Comparison of ENCODE assay signal across 18 cellular contexts in genomic region chr1:47919113-47919833, GRCh38.
DNase-seq lines count a peak whose midpoint lies in the region; ATAC-seq and TF ChIP-seq lines count a peak whose summit lies in the region.
"Had no signal": no experiment of that assay in that cellular context is flagged by ENCODE, and none has a peak within 500 bp of the region (broad histone marks: within the 10 kb centered on the region; RNA-seq: fewer than 3 reads in every experiment).

No MANE protein-coding gene starts in this region.

- no peaks in the 10 kb centered on the region for H3K36me3 ChIP-seq in hepatocyte (replicated peaks; ENCODE audit: insufficient read depth, low read depth)
- no peaks in the 10 kb centered on the region for H3K36me3 ChIP-seq in liver (ENCODE audit: control insufficient read depth in 4 of 4, insufficient read depth in 3 of 4, low read depth in 1 of 4, low read length in 3 of 4)
- no peaks in the 10 kb centered on the region for H3K36me3 ChIP-seq in uterus

- intact Hi-C loops in uterus (cut with DNase I; ENCODE audit: low total_unique reads) = no loop called here

- H3K4me3 Mint-ChIP-seq in stimulated activated effector memory CD8-positive, alpha-beta T cell treated with anti-CD3 and anti-CD28 coated beads, Interleukin-12 subunit alpha, Interleukin-12 subunit beta, amount 100 ng/mL, for 72 hours = no peak overlapping the region
- H3K4me3 Mint-ChIP-seq: CD4-positive, alpha-beta T cell had no signal

- no peak overlapping the region for H3K4me3 ChIP-seq in hepatocyte
- H3K4me3 ChIP-seq in liver (ENCODE audit: low read depth in 1 of 3, low read length in 3 of 3) = no peak overlapping the region
- no peak overlapping the region for H3K4me3 ChIP-seq in uterus
- H3K4me3 ChIP-seq: A549 had no signal

- ATAC-seq in stimulated activated effector memory CD8-positive, alpha-beta T cell treated with anti-CD3 and anti-CD28 coated beads, Interleukin-12 subunit alpha, Interleukin-12 subunit beta, amount 100 ng/mL, for 72 hours = peak; percentile 4
- ATAC-seq: A549, HCT116 had no signal

- no peaks in the 10 kb centered on the region for H3K27me3 ChIP-seq in hepatocyte
- H3K27me3 ChIP-seq in liver (ENCODE audit: control insufficient read depth in 4 of 4, insufficient read depth in 4 of 4, low read length in 3 of 4) = no peaks in the 10 kb centered on the region
- no peaks in the 10 kb centered on the region for H3K27me3 ChIP-seq in uterus

- no peaks in the 10 kb centered on the region for H3K79me2 ChIP-seq in hepatocyte

- no peak for TF ChIP-seq CTCF in hepatocyte (IDR thresholded peaks at IDR 0.05; ENCODE audit: poor library complexity)
- no peak for TF ChIP-seq CTCF in liver (IDR thresholded peaks at IDR 0.05; ENCODE audit: low read depth, low read length, missing input control)
- no peak for TF ChIP-seq CTCF in uterus (IDR thresholded peaks at IDR 0.05)

- 88% methylated on average over 3 of the region's 3 CpGs for WGBS in hepatocyte (ENCODE audit: low lambda C conversion rate, missing lambda C conversion rate)
- 87% methylated on average over 3 of the region's 3 CpGs for WGBS in liver

- H3K27ac ChIP-seq in hepatocyte (peak overlapping the region; percentile 84), liver (ENCODE audit: low read depth in 1 of 2, low read length in 2 of 2) (peak overlapping the region in 1 of 2 donors; percentile 19), uterus (no peak overlapping the region)
- H3K27ac ChIP-seq: 22Rv1, A549, C4-2B had no signal

- peak; percentile 57 for DNase-seq in DMS53 (lab: John Stamatoyannopoulos, UW)
- DNase-seq in DMS53 treated with DMSO at 0.1 percent for 48 hours (lab: John Stamatoyannopoulos, UW; ENCODE audit: unreplicated experiment) = no peak
- DNase-seq in hepatocyte (ENCODE audit: low spot score) = no peak
- DNase-seq in stimulated activated effector memory CD8-positive, alpha-beta T cell treated with anti-CD3 and anti-CD28 coated beads, Interleukin-12 subunit alpha, Interleukin-12 subunit beta, amount 100 ng/mL, for 72 hours (ENCODE audit: low spot score in 2 of 2) = no peak
- DNase-seq in iPS-NIHi11 (ENCODE audit: low spot score) = no peak
- no peak for DNase-seq in uterus
- no peak for DNase-seq in SK-N-DZ (ENCODE audit: low spot score)
- DNase-seq: AML-193; Caco-2; CD4-positive, alpha-beta T cell; GDM1; GOT3; H7 had no signal

- no peaks in the 10 kb centered on the region for H3K9me2 ChIP-seq in hepatocyte (replicated peaks; ENCODE audit: insufficient read depth)

- H3K4me2 ChIP-seq in hepatocyte = peak overlapping the region; percentile 17
- H3K4me2 ChIP-seq: A549 had no signal

- H3K4me1 ChIP-seq in hepatocyte (ENCODE audit: insufficient read depth) (no peaks in the 10 kb centered on the region), liver (ENCODE audit: control insufficient read depth in 4 of 4, insufficient read depth in 4 of 4, low read length in 3 of 4) (peaks cover 14 to 47% (median 31%) of the 10 kb centered on the region in 4 donors), uterus (no peaks in the 10 kb centered on the region)
- H3K4me1 ChIP-seq: A549, Caco-2 had no signal

- H3K27ac Mint-ChIP-seq in stimulated activated effector memory CD8-positive, alpha-beta T cell treated with anti-CD3 and anti-CD28 coated beads, Interleukin-12 subunit alpha, Interleukin-12 subunit beta, amount 100 ng/mL, for 72 hours = no peak overlapping the region
- H3K27ac Mint-ChIP-seq: CD4-positive, alpha-beta T cell had no signal

- H3K9ac ChIP-seq in liver (ENCODE audit: low read depth in 1 of 2, low read length in 2 of 2) = no peak overlapping the region

- no peak overlapping the region for H2AFZ ChIP-seq in hepatocyte

- peak; percentile 16 to 59 for TF ChIP-seq RAD21 in liver (IDR thresholded peaks at IDR 0.05)

- H3K36me3 Mint-ChIP-seq in stimulated activated effector memory CD8-positive, alpha-beta T cell treated with anti-CD3 and anti-CD28 coated beads, Interleukin-12 subunit alpha, Interleukin-12 subunit beta, amount 100 ng/mL, for 72 hours = no peaks in the 10 kb centered on the region

- H4K20me1 ChIP-seq in hepatocyte (ENCODE audit: insufficient read depth, poor library complexity, severe bottlenecking) = no peaks in the 10 kb centered on the region

- H3K9me3 Mint-ChIP-seq in stimulated activated effector memory CD8-positive, alpha-beta T cell treated with anti-CD3 and anti-CD28 coated beads, Interleukin-12 subunit alpha, Interleukin-12 subunit beta, amount 100 ng/mL, for 72 hours = no peaks in the 10 kb centered on the region
- H3K9me3 Mint-ChIP-seq: CD4-positive, alpha-beta T cell had no signal

- H3K4me1 Mint-ChIP-seq in stimulated activated effector memory CD8-positive, alpha-beta T cell treated with anti-CD3 and anti-CD28 coated beads, Interleukin-12 subunit alpha, Interleukin-12 subunit beta, amount 100 ng/mL, for 72 hours = no peaks in the 10 kb centered on the region

- TF ChIP-seq POLR2A in uterus (IDR thresholded peaks at IDR 0.05) = no peak

- H3K9me3 ChIP-seq in hepatocyte (ENCODE audit: low read depth) = no peaks in the 10 kb centered on the region
- no peaks in the 10 kb centered on the region for H3K9me3 ChIP-seq in liver (ENCODE audit: control insufficient read depth in 4 of 4, low read length in 3 of 4)
- H3K9me3 ChIP-seq in uterus = no peaks in the 10 kb centered on the region
- H3K9me3 ChIP-seq: A549, Caco-2 had no signal

TF ChIP-seq in liver, 16 proteins besides CTCF, POLR2A, EP300 and RAD21:
- TF ChIP-seq HNF4G (IDR thresholded peaks at IDR 0.05) (peak; percentile 75), SP1 (IDR thresholded peaks at IDR 0.05) (peak; percentile 52), RXRA (IDR thresholded peaks at IDR 0.05) (peak; percentile 28 to 52), HNF4A (conservative IDR thresholded peaks at IDR 0.05) (peak; percentile 90 to 94), YY1 (IDR thresholded peaks at IDR 0.05) (no peak)
- TF ChIP-seq, protein P1, sequence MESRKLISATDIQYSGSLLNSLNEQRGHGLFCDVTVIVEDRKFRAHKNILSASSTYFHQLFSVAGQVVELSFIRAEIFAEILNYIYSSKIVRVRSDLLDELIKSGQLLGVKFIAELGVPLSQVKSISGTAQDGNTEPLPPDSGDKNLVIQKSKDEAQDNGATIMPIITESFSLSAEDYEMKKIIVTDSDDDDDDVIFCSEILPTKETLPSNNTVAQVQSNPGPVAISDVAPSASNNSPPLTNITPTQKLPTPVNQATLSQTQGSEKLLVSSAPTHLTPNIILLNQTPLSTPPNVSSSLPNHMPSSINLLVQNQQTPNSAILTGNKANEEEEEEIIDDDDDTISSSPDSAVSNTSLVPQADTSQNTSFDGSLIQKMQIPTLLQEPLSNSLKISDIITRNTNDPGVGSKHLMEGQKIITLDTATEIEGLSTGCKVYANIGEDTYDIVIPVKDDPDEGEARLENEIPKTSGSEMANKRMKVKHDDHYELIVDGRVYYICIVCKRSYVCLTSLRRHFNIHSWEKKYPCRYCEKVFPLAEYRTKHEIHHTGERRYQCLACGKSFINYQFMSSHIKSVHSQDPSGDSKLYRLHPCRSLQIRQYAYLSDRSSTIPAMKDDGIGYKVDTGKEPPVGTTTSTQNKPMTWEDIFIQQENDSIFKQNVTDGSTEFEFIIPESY (IDR thresholded peaks at IDR 0.05) = no peak
